32 cellular contexts compared by ENCODE assay signal in the genomic region with DNA sequence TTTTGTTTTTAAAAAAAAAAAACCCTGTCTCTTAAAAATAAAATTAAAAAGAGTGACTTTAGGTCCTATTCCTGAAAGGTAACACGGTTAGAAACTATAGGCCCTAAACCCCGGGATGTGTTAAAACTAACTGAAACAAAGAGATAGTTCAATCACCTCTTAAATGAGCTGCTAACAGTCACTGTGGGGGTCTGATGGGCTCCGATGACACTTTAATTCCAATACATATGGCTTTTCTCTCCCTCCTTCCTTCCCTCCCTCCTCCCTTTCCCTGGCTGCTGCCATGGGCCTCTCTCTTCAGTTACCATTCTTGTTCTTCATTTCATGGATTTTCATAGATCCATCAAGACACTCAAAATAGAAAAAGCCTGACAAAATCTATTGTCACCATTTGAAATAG.
"Had no signal": no experiment of that assay in that cellular context is flagged by ENCODE, and none has a peak within 500 bp of the region (broad histone marks: within the 10 kb centered on the region; RNA-seq: fewer than 3 reads in every experiment).

No MANE protein-coding gene starts in this region.

- H3K9me3 Mint-ChIP-seq: immature natural killer cell; naive B cell; natural killer cell treated with Interleukin-12 subunit alpha and Interleukin-12 subunit beta and Interleukin-15 and Interleukin-18, amount 100 ng/mL, for 72 hours had no signal

- H3K4me3 ChIP-seq: dorsolateral prefrontal cortex, esophagus squamous epithelium, heart right ventricle, lower lobe of right lung, mucosa of descending colon, smooth muscle cell, stomach, thyroid gland, vagina had no signal

- H3K4me1 ChIP-seq: esophagus squamous epithelium, heart right ventricle, lower lobe of right lung, parathyroid adenoma, vagina had no signal

- ATAC-seq: heart right ventricle; left ventricle myocardium superior; lower lobe of right lung; mucosa of descending colon; natural killer cell treated with Interleukin-12 subunit alpha and Interleukin-12 subunit beta and Interleukin-15 and Interleukin-18, amount 100 ng/mL, for 72 hours; sciatic nerve had no signal

- DNase-seq: dorsolateral prefrontal cortex; effector CD8-positive, alpha-beta T cell; erythroblast; esophagus squamous epithelium; foreskin melanocyte; glutamatergic neuron; heart right ventricle; hippocampal formation; immature natural killer cell; islet precursor cell; kidney glomerular epithelial cell; left ventricle myocardium superior; lower lobe of right lung; mucosa of descending colon; naive B cell; occipital lobe; stimulated activated CD4-positive, alpha-beta T cell treated with anti-CD3 and anti-CD28 coated beads, Interleukin-12 subunit alpha, Interleukin-12 subunit beta, amount 100 ng/mL, for 4 hours; stimulated activated CD4-positive, alpha-beta T cell treated with anti-CD3 and anti-CD28 coated beads, Interleukin-1b, Interleukin-23, amount 100 ng/mL, for 48 hours; stimulated activated CD4-positive, alpha-beta T cell treated with anti-CD3 and anti-CD28 coated beads, Interleukin-4, amount 100 ng/mL, for 1 hour; stimulated activated CD8-positive, alpha-beta memory T cell treated with anti-CD3 and anti-CD28 coated beads, Interleukin-4, amount 100 ng/mL, for 48 hours; stimulated activated naive CD4-positive, alpha-beta T cell; stomach; thyroid gland; trophoblast cell had no signal

- H2AFZ ChIP-seq: parathyroid adenoma had no signal

- H3K27ac ChIP-seq: dorsolateral prefrontal cortex, esophagus squamous epithelium, heart right ventricle, lower lobe of right lung, parathyroid adenoma, stomach, thyroid gland, vagina had no signal

- H3K9me3 ChIP-seq: esophagus squamous epithelium, heart right ventricle, lower lobe of right lung, mucosa of descending colon, stomach, thyroid gland, vagina had no signal

- FAIRE-seq: colon, endometrium had no signal

- H3K27me3 Mint-ChIP-seq: naive B cell; natural killer cell treated with Interleukin-12 subunit alpha and Interleukin-12 subunit beta and Interleukin-15 and Interleukin-18, amount 100 ng/mL, for 72 hours; progenitor cell of endocrine pancreas had no signal

- H3K27ac Mint-ChIP-seq: natural killer cell treated with Interleukin-12 subunit alpha and Interleukin-12 subunit beta and Interleukin-15 and Interleukin-18, amount 100 ng/mL, for 72 hours; progenitor cell of endocrine pancreas had no signal

- H3K4me3 Mint-ChIP-seq: immature natural killer cell; naive B cell; natural killer cell treated with Interleukin-12 subunit alpha and Interleukin-12 subunit beta and Interleukin-15 and Interleukin-18, amount 100 ng/mL, for 72 hours had no signal

- H3K27me3 ChIP-seq: dorsolateral prefrontal cortex, esophagus squamous epithelium, heart right ventricle, stomach, thyroid gland, vagina had no signal

- H3K36me3 Mint-ChIP-seq: immature natural killer cell; natural killer cell treated with Interleukin-12 subunit alpha and Interleukin-12 subunit beta and Interleukin-15 and Interleukin-18, amount 100 ng/mL, for 72 hours had no signal

- H3K4me2 ChIP-seq: smooth muscle cell had no signal

- H3K36me3 ChIP-seq: esophagus squamous epithelium, lower lobe of right lung, stomach, thyroid gland, vagina had no signal

- H3K9ac ChIP-seq: parathyroid adenoma had no signal
